In the genomic region with DNA sequence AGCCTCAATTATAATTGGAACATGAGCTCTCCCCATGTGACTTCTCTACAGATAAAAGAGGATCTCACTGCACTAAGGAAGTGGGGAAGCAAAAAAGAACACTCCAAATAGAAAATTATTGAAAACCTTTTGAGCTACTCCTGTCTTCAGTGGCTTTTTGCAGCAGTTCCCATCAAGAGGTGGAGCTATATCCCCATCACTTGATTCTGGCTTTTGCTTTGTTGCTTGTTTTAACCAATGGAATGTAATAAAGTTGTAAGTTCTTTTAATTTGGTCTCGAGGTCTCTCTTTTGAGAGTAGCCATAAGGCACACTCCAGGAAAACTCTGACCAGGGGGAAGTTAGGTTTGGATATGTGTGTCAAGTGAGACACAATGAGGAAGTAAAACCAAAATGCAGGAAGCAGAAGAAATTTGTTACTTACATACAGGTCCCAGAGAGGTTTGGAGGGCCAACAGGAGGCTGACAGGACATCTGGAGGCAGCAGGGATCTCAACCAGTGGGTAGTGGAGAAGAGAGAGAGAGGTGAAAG, we compare ENCODE assay signal across 13 cellular contexts.
A peak's percentile ranks its signal among the peaks of the same experiment; 100 is the strongest.
DNase-seq lines count a peak whose midpoint lies in the region; ATAC-seq and TF ChIP-seq lines count a peak whose summit lies in the region.
"Had no signal": no experiment of that assay in that cellular context is flagged by ENCODE, and none has a peak within 500 bp of the region (broad histone marks: within the 10 kb centered on the region; RNA-seq: fewer than 3 reads in every experiment).

No MANE protein-coding gene starts in this region.

- 37 to 40% (median 39%) methylated on average over 1 of the region's 1 CpG for WGBS in psoas muscle, 3 donors

- no peaks in the 10 kb centered on the region for H3K36me3 ChIP-seq in psoas muscle (ENCODE audit: insufficient read depth in 1 of 2, low read depth in 1 of 2)

- H3K9me3 ChIP-seq in psoas muscle: no peaks in the 10 kb centered on the region
- H3K9me3 ChIP-seq: Caco-2, testis had no signal

- DNase-seq in Ammon's horn (ENCODE audit: low spot score) (peak; percentile 38), amniotic stem cell (lab: John Stamatoyannopoulos, UW) (peak; percentile 41), iris pigment epithelial cell (ENCODE audit: low read depth) (peak; percentile 65), psoas muscle (no peak), HK-2 (ENCODE audit: unreplicated experiment) (no peak)
- DNase-seq in activated CD8-positive, alpha-beta memory T cell treated with anti-CD3 and anti-CD28 coated beads for 24 hours: no peak
- no peak for DNase-seq in stimulated activated naive CD8-positive, alpha-beta T cell treated with anti-CD3 and anti-CD28 coated beads, Interleukin-15, Interleukin-2, amounts not matched to agents 100 U/mL and 50 U/mL, for 24 hours
- DNase-seq: activated CD8-positive, alpha-beta memory T cell treated with anti-CD3 and anti-CD28 coated beads, Interleukin-2, amount 10 ng/mL, durations not matched to agents 7 days and 5 days; Caco-2; foreskin melanocyte; NCI-H2081 treated with DMSO at 0.1 percent for 48 hours; testis had no signal

- H3K27ac ChIP-seq in psoas muscle: no peak overlapping the region
- H3K27ac ChIP-seq: testis had no signal

- intact Hi-C loops in psoas muscle (cut with DNase I): no loop called here

- H3K27me3 ChIP-seq in psoas muscle (ENCODE audit: insufficient read depth in 3 of 3, low read length in 2 of 3): no peaks in the 10 kb centered on the region
- H3K27me3 ChIP-seq: testis had no signal

- peak; percentile 22 for ATAC-seq in HG03095 (IDR thresholded peaks at IDR 0.05; ENCODE audit: unreplicated experiment)
- no peak for ATAC-seq in psoas muscle
- ATAC-seq in stimulated activated naive CD8-positive, alpha-beta T cell treated with anti-CD3 and anti-CD28 coated beads, Interleukin-15, Interleukin-2, amounts not matched to agents 100 U/mL and 50 U/mL, for 24 hours: no peak
- ATAC-seq: activated CD8-positive, alpha-beta memory T cell treated with anti-CD3 and anti-CD28 coated beads, Interleukin-2, amount 10 ng/mL, durations not matched to agents 7 days and 5 days had no signal

- no peaks in the 10 kb centered on the region for H3K4me1 ChIP-seq in psoas muscle
- H3K4me1 ChIP-seq: Caco-2, testis had no signal

- no peak for TF ChIP-seq CTCF in psoas muscle (IDR thresholded peaks at IDR 0.05)

- H3K4me3 ChIP-seq in psoas muscle: no peak overlapping the region
- H3K4me3 ChIP-seq: testis had no signal

Comparison
In these comparisons a context has a peak if more than half of its experiments do, and no peak if none do; other contexts are left out.
1. DNase-seq: peak in Ammon's horn (single experiment), amniotic stem cell (single experiment) and iris pigment epithelial cell (single experiment); none in activated CD8-positive, alpha-beta memory T cell treated with anti-CD3 and anti-CD28 coated beads for 24 hours (single experiment), psoas muscle (0 of 2), HK-2 (single experiment) and stimulated activated naive CD8-positive, alpha-beta T cell treated with anti-CD3 and anti-CD28 coated beads, Interleukin-15, Interleukin-2, amounts not matched to agents 100 U/mL and 50 U/mL, for 24 hours (single experiment).